15 cellular contexts compared by ENCODE assay signal in genomic region chr1:22417466-22417865, GRCh38. TPM values are rescaled to one million over a fixed set of nuclear protein-coding genes. Genes with fewer than 3 reads are reported as not detected.
DNase-seq lines count a peak whose midpoint lies in the region; ATAC-seq and TF ChIP-seq lines count a peak whose summit lies in the region.
"Had no signal": no experiment of that assay in that cellular context is flagged by ENCODE, and none has a peak within 500 bp of the region (broad histone marks: within the 10 kb centered on the region; RNA-seq: fewer than 3 reads in every experiment).

No MANE protein-coding gene starts in this region.

- CTCF ChIA-PET in GM10248 (lab: Yijun Ruan, JAX), result interaction anchor here (1.0 to 4.8 kb wide), 12 partner anchors 10 to 1047 kb away, joined by 4 to 49 read pairs (median 9); partner anchors contain the start of gene C1QC

- DNase-seq in cardiac septum (ENCODE audit: low spot score) (peak; percentile 14), right cardiac atrium (no peak), mesenchymal stem cell (no peak), myocyte (ENCODE audit: low read depth) (peak; percentile 49), GM10248 (ENCODE audit: extremely low spot score) (no peak), cerebellum (ENCODE audit: low spot score) (no peak)
- DNase-seq: C1 segment of cervical spinal cord; Calu3; CD4-positive, alpha-beta memory T cell; COR-L47; DMS153; DND-41; HCEC 1CT had no signal

- no peak overlapping the region for H3K4me2 ChIP-seq in mesenchymal stem cell (ENCODE audit: low read length, poor library complexity, severe bottlenecking)

- H3K9me3 ChIP-seq in right cardiac atrium (ENCODE audit: control insufficient read depth, low read length) (no peaks in the 10 kb centered on the region), mesenchymal stem cell (ENCODE audit: control insufficient read depth, low read length) (no peaks in the 10 kb centered on the region)

- no peak overlapping the region for H3K4ac ChIP-seq in mesenchymal stem cell (ENCODE audit: low read depth in 1 of 2, low read length in 2 of 2)

- H4K8ac ChIP-seq in mesenchymal stem cell (ENCODE audit: low read length), result no peak overlapping the region

- no peak for ATAC-seq in right cardiac atrium
- ATAC-seq: GM12878 had no signal

- H3K27ac ChIP-seq in right cardiac atrium (ENCODE audit: low read length) (no peak overlapping the region), mesenchymal stem cell (ENCODE audit: low read length, poor library complexity, severe bottlenecking) (no peak overlapping the region)
- H3K27ac ChIP-seq: GM23248 had no signal

- no peak overlapping the region for H4K91ac ChIP-seq in mesenchymal stem cell (ENCODE audit: low read length)

- no peaks in the 10 kb centered on the region for H3K36me3 ChIP-seq in mesenchymal stem cell (ENCODE audit: control insufficient read depth in 1 of 2, insufficient read depth in 2 of 2, low read depth in 1 of 2, low read length in 2 of 2)

- H3K18ac ChIP-seq in mesenchymal stem cell (ENCODE audit: low read depth in 1 of 2, low read length in 2 of 2), result no peak overlapping the region

- H2BK15ac ChIP-seq in mesenchymal stem cell (ENCODE audit: low read depth, poor library complexity, severe bottlenecking), result no peak overlapping the region

- no peak for TF ChIP-seq CTCF in GM10248 (IDR thresholded peaks at IDR 0.05; ENCODE audit: control extremely low read depth, extremely low read depth, low read depth, missing control alignments)

- intact Hi-C loops in cardiac septum (cut with DNase I) (loop anchor here (5.0 kb wide), 2 partner anchors 310 to 390 kb away; no protein-coding TSS in a partner anchor), right cardiac atrium (cut with DNase I) (loop anchor here in 2 of 4 donors (5.0 to 10.0 kb wide), 2 partner anchors 305 to 313 kb away; no protein-coding TSS in a partner anchor)

- no peak overlapping the region for H3K9ac ChIP-seq in mesenchymal stem cell (ENCODE audit: low read length)
- H3K9ac ChIP-seq: GM23248 had no signal

- peak overlapping the region; percentile 62 for H2AK5ac ChIP-seq in mesenchymal stem cell (ENCODE audit: low read length, severe bottlenecking)

- no peak overlapping the region for H2BK120ac ChIP-seq in mesenchymal stem cell (ENCODE audit: low read depth, low read length)

- H3K4me1 ChIP-seq in right cardiac atrium (ENCODE audit: control insufficient read depth, insufficient read depth, low read length) (peaks cover 4% of the 10 kb centered on the region), mesenchymal stem cell (ENCODE audit: control insufficient read depth, insufficient read depth, low read depth, low read length) (peaks cover 27% of the 10 kb centered on the region)

- no peaks in the 10 kb centered on the region for H3K79me1 ChIP-seq in mesenchymal stem cell (replicated peaks; ENCODE audit: low read length, poor library complexity, severe bottlenecking)

- H2BK5ac ChIP-seq in mesenchymal stem cell (ENCODE audit: low read depth, low read length, poor library complexity, severe bottlenecking), result peak overlapping the region; percentile 34

- no peak overlapping the region for H3K23ac ChIP-seq in mesenchymal stem cell (ENCODE audit: low read length in 2 of 2)

- H3K27me3 ChIP-seq in right cardiac atrium (ENCODE audit: control insufficient read depth, insufficient read depth) (no peaks in the 10 kb centered on the region), mesenchymal stem cell (ENCODE audit: control insufficient read depth in 1 of 2, insufficient read depth in 1 of 2, low read length in 2 of 2) (peaks cover 3 to 24% of the 10 kb centered on the region in 2 experiments)

- H2BK12ac ChIP-seq in mesenchymal stem cell (ENCODE audit: low read length in 2 of 2), result no peak overlapping the region

- H3K14ac ChIP-seq in mesenchymal stem cell (ENCODE audit: low read length in 2 of 2), result no peak overlapping the region

- no peak overlapping the region for H2AFZ ChIP-seq in mesenchymal stem cell (ENCODE audit: low read depth, low read length)
- H2AFZ ChIP-seq: GM23248 had no signal

- 84% methylated on average over 12 of the region's 12 CpGs for WGBS in right cardiac atrium
- WGBS in mesenchymal stem cell, result 86% methylated on average over 12 of the region's 12 CpGs

- POLR2A ChIA-PET in GM10248 (lab: Yijun Ruan, JAX), result no interaction called here

- H3K4me3 ChIP-seq in right cardiac atrium (ENCODE audit: low read length), result no peak overlapping the region
- no peak overlapping the region for H3K4me3 ChIP-seq in mesenchymal stem cell (ENCODE audit: insufficient read depth in 1 of 2, low read depth in 1 of 2, low read length in 2 of 2)
- H3K4me3 ChIP-seq: GM12878, GM23248 had no signal

RNA-seq across cellular contexts. Expression of gene ZBTB40, which starts 34.2 kb away (rescaled TPM):
- total RNA-seq in cardiac septum (12.9 TPM), right cardiac atrium (10 to 100 TPM; 10.7 to 17.7 (median 14.9) TPM), myocyte (19.0 and 19.9 TPM in 2 replicates), cerebellum (14.7 TPM)
- 5.3 TPM for polyA plus RNA-seq in right cardiac atrium
- 8.0 TPM for polyA plus RNA-seq in mesenchymal stem cell (2013, experiment 1 of 2)
- 7.1 TPM for polyA plus RNA-seq in mesenchymal stem cell (2013, experiment 2 of 2)
- polyA plus RNA-seq in myocyte (2012), result 8.7 TPM

Comparison
In these comparisons a context has a peak if more than half of its experiments do, and no peak if none do; other contexts are left out.
1. DNase-seq: peak in cardiac septum (single experiment) and myocyte (single experiment); none in right cardiac atrium (0 of 3), mesenchymal stem cell (single experiment), GM10248 (single experiment) and cerebellum (single experiment).